Comparison of ENCODE assay signal across 1 cellular context in the genomic region with DNA sequence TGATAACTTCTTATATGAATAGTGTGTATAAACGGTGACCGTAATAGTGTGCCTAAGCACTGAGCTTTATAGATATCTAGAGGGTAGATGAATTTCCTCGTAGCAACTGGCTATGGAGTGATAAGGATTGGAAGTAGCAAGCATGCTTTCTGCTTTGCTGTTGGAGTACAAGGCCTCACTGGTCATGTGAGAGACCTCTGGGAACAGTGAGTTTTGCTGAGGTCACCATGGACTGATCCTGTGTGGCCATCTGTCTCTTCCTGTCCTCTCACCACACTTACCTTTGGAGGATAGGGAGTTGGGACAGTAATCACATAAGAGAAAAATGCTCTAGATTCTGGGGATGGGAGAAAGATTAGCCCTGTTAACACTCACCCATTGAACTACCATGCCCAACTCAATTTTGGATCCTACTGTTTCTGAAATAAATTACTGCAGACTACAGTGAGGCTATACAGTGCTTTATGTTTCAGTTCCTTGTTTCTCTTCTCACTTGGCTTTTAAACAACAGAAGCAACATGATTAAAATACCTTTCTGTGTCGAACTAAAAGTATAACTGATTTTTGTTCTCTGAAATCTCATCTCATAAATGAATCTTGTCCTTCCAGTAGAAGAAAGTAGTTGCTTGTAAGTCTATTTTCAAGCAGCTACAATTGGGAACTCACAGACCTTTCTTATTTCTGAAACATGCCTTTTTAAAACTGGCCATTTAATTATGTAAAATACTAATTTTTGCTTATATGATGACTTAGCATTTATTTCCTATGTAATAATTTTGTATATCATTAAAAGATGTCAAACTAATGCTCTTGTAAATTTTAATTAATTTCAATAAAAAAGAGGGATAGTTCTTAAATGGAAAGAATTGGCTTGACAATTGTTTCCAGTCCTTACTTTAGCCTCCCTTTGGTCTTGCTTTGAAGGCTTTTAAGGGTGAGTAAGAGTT.
TF ChIP-seq lines count a peak whose summit lies in the region.

No MANE protein-coding gene starts in this region.

TF ChIP-seq in K562, 482 proteins besides CTCF, POLR2A, EP300 and RAD21 (continued from another document and continues in another):
- TF ChIP-seq STAT6 (CRISPR knock-in tag; IDR thresholded peaks at IDR 0.05) (no peak), SRSF1 (IDR thresholded peaks at IDR 0.05; ENCODE audit: low read depth, low read length) (no peak), MTA1 (IDR thresholded peaks at IDR 0.05; ENCODE audit: borderline replicate concordance) (no peak), MAFK (IDR thresholded peaks at IDR 0.05; ENCODE audit: low read length) (peak; percentile 56; the same call in 1 of the 2 replicates), ZNF592 (IDR thresholded peaks at IDR 0.05) (no peak), NEUROD1 (IDR thresholded peaks at IDR 0.05; ENCODE audit: borderline replicate concordance, low read depth, low read length, partially characterized antibody) (no peak), U2AF1 (optimal IDR thresholded peaks at IDR 0.05; ENCODE audit: low read depth, low read length) (no peak), ZKSCAN8 (CRISPR knock-in tag; IDR thresholded peaks at IDR 0.05) (no peak), GATAD2B (IDR thresholded peaks at IDR 0.05; ENCODE audit: borderline replicate concordance) (no peak), BHLHE40 (IDR thresholded peaks at IDR 0.05; ENCODE audit: low read length) (peak; percentile 29; the same call in 1 of the 2 replicates), TRIM24 (IDR thresholded peaks at IDR 0.05) (no peak), TBP (optimal IDR thresholded peaks at IDR 0.05; ENCODE audit: low read depth, low read length) (no peak), MBD2 (IDR thresholded peaks at IDR 0.05; ENCODE audit: borderline replicate concordance, low read depth) (no peak), MAFF (IDR thresholded peaks at IDR 0.05; ENCODE audit: low read length) (peak; percentile 65; the same call in 1 of the 2 replicates), MAFG (tag; conservative IDR thresholded peaks at IDR 0.05) (peak; percentile 79), CTCFL (IDR thresholded peaks at IDR 0.05; ENCODE audit: borderline replicate concordance, insufficient read depth, low read depth, low read length, poor library complexity, severe bottlenecking) (no peak), ZNF764 (CRISPR knock-in tag; IDR thresholded peaks at IDR 0.05; ENCODE audit: low read depth) (no peak), ZNF239 (CRISPR knock-in tag; IDR thresholded peaks at IDR 0.05) (no peak), E2F3 (CRISPR knock-in tag; IDR thresholded peaks at IDR 0.05) (no peak), NCOA2 (IDR thresholded peaks at IDR 0.05; ENCODE audit: partially characterized antibody in 2 of 2) (no peak), ETS1 (conservative IDR thresholded peaks at IDR 0.05; ENCODE audit: control insufficient read depth, low read depth, low read length) (no peak), ZNF175 (CRISPR knock-in tag; IDR thresholded peaks at IDR 0.05; ENCODE audit: low read depth) (no peak), RFX5 (IDR thresholded peaks at IDR 0.05; ENCODE audit: low read depth, low read length) (no peak), GATAD2A (IDR thresholded peaks at IDR 0.05) (no peak), DACH1 (IDR thresholded peaks at IDR 0.05; ENCODE audit: partially characterized antibody) (no peak), SMAD3 (CRISPR knock-in tag; conservative IDR thresholded peaks at IDR 0.05) (no peak), HOXB6 (CRISPR knock-in tag; IDR thresholded peaks at IDR 0.05; ENCODE audit: borderline replicate concordance) (no peak), SP1 (CRISPR knock-in tag; IDR thresholded peaks at IDR 0.05) (no peak), LCOR (CRISPR knock-in tag; IDR thresholded peaks at IDR 0.05) (no peak), ZC3H8 (IDR thresholded peaks at IDR 0.05) (no peak)
- TF ChIP-seq, protein P1, sequence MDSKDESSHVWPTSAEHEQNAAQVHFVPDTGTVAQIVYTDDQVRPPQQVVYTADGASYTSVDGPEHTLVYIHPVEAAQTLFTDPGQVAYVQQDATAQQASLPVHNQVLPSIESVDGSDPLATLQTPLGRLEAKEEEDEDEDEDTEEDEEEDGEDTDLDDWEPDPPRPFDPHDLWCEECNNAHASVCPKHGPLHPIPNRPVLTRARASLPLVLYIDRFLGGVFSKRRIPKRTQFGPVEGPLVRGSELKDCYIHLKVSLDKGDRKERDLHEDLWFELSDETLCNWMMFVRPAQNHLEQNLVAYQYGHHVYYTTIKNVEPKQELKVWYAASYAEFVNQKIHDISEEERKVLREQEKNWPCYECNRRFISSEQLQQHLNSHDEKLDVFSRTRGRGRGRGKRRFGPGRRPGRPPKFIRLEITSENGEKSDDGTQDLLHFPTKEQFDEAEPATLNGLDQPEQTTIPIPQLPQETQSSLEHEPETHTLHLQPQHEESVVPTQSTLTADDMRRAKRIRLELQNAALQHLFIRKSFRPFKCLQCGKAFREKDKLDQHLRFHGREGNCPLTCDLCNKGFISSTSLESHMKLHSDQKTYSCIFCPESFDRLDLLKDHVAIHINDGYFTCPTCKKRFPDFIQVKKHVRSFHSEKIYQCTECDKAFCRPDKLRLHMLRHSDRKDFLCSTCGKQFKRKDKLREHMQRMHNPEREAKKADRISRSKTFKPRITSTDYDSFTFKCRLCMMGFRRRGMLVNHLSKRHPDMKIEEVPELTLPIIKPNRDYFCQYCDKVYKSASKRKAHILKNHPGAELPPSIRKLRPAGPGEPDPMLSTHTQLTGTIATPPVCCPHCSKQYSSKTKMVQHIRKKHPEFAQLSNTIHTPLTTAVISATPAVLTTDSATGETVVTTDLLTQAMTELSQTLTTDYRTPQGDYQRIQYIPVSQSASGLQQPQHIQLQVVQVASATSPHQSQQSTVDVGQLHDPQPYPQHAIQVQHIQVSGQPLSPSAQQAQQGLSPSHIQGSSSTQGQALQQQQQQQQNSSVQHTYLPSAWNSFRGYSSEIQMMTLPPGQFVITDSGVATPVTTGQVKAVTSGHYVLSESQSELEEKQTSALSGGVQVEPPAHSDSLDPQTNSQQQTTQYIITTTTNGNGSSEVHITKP (IDR thresholded peaks at IDR 0.05; ENCODE audit: partially characterized antibody): no peak
- TF ChIP-seq, protein P2, sequence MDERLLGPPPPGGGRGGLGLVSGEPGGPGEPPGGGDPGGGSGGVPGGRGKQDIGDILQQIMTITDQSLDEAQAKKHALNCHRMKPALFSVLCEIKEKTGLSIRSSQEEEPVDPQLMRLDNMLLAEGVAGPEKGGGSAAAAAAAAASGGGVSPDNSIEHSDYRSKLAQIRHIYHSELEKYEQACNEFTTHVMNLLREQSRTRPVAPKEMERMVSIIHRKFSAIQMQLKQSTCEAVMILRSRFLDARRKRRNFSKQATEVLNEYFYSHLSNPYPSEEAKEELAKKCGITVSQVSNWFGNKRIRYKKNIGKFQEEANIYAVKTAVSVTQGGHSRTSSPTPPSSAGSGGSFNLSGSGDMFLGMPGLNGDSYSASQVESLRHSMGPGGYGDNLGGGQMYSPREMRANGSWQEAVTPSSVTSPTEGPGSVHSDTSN (CRISPR knock-in tag; IDR thresholded peaks at IDR 0.05; ENCODE audit: low read depth): no peak
- TF ChIP-seq, protein P2 (tag; conservative IDR thresholded peaks at IDR 0.05; ENCODE audit: low read depth): no peak
- TF ChIP-seq, protein P3, sequence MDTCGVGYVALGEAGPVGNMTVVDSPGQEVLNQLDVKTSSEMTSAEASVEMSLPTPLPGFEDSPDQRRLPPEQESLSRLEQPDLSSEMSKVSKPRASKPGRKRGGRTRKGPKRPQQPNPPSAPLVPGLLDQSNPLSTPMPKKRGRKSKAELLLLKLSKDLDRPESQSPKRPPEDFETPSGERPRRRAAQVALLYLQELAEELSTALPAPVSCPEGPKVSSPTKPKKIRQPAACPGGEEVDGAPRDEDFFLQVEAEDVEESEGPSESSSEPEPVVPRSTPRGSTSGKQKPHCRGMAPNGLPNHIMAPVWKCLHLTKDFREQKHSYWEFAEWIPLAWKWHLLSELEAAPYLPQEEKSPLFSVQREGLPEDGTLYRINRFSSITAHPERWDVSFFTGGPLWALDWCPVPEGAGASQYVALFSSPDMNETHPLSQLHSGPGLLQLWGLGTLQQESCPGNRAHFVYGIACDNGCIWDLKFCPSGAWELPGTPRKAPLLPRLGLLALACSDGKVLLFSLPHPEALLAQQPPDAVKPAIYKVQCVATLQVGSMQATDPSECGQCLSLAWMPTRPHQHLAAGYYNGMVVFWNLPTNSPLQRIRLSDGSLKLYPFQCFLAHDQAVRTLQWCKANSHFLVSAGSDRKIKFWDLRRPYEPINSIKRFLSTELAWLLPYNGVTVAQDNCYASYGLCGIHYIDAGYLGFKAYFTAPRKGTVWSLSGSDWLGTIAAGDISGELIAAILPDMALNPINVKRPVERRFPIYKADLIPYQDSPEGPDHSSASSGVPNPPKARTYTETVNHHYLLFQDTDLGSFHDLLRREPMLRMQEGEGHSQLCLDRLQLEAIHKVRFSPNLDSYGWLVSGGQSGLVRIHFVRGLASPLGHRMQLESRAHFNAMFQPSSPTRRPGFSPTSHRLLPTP (IDR thresholded peaks at IDR 0.05; ENCODE audit: borderline replicate concordance, extremely low read depth, insufficient read length): no peak
